6 cellular contexts compared by ENCODE assay signal in genomic region chr16:4968278-4968677, GRCh38. TPM values are rescaled to one million over a fixed set of nuclear protein-coding genes. Genes with fewer than 3 reads are reported as not detected.
"Had no signal": no experiment of that assay in that cellular context is flagged by ENCODE, and none has a peak within 500 bp of the region (broad histone marks: within the 10 kb centered on the region; RNA-seq: fewer than 3 reads in every experiment).

No MANE protein-coding gene starts in this region.

RNA-seq across cellular contexts. Expression of gene SEC14L5, which starts 10.1 kb away (rescaled TPM):
- total RNA-seq: activated T-helper 2 cell treated with anti-CD3 and anti-CD28 coated beads, Interferon-gamma antibody, Interleukin-2, Interleukin-4, amounts not matched to agents 10 μg/mL and 5 μg/mL and 100 μg/mL, durations not matched to agents 14 hours and 24 hours and 36 hours; MCF 10A; PC-3; SJSA1; T-helper 1 cell treated with Interleukin-12 subunit alpha and Interleukin-12 subunit beta and Interleukin-4 antibody, amounts not matched to agents 30 ng/mL and 1 ng/mL, for 36 hours had no signal

RNA-seq across cellular contexts. Expression of gene PPL, which starts 31.3 kb away (rescaled TPM):
- total RNA-seq: activated naive CD8-positive, alpha-beta T cell treated with anti-CD3 and anti-CD28 coated beads for 36 hours; activated T-helper 2 cell treated with anti-CD3 and anti-CD28 coated beads, Interferon-gamma antibody, Interleukin-2, Interleukin-4, amounts not matched to agents 10 μg/mL and 5 μg/mL and 100 μg/mL, durations not matched to agents 14 hours and 24 hours and 36 hours; T-helper 1 cell treated with Interleukin-12 subunit alpha and Interleukin-12 subunit beta and Interleukin-4 antibody, amounts not matched to agents 30 ng/mL and 1 ng/mL, for 36 hours had no signal
